ENCODE assay signal across 1 cellular context in the genomic region with DNA sequence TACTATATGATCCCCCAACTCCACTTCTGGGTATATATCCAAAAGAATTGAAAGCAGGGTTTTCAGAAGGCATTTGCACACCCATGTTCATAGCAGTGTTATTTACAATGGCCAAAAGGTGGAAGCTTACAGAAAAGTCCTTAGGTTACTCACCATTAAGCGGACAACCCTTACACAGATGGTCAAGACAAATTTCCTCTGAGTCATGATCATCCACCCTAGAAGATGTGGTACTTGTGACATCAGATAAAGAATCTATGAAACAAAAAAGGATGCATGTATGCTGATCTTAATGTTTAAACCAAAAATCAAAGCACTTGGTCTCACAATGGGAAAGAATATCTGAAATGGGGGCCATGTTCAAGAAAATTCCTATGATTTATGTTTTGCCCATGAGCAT.
TF ChIP-seq lines count a peak whose summit lies in the region.

No MANE protein-coding gene starts in this region.

TF ChIP-seq in K562, 482 proteins besides CTCF, POLR2A, EP300 and RAD21:
- peak; percentile 74 for TF ChIP-seq FOSL1 (tag; conservative IDR thresholded peaks at IDR 0.05)
- TF ChIP-seq POLR2H (tag; IDR thresholded peaks at IDR 0.05; ENCODE audit: low read depth) = 0 out of 2 replicates have a peak, but pooled peaks have one; percentile 7
- no peak for TF ChIP-seq SNIP1 (IDR thresholded peaks at IDR 0.05; ENCODE audit: low read depth)
- TF ChIP-seq NFE2 (IDR thresholded peaks at IDR 0.05; ENCODE audit: low read depth) = 0 out of 2 replicates have a peak, but pooled peaks have one; percentile 17
- TF ChIP-seq ZNF316 (IDR thresholded peaks at IDR 0.05) = no peak
- 0 out of 4 replicates have a peak, but pooled peaks of 1 of the 2 experiments have one; percentile 7 for TF ChIP-seq RCOR1 (IDR thresholded peaks at IDR 0.05; ENCODE audit: borderline replicate concordance in 1 of 2, low read depth in 2 of 2, low read length in 2 of 2)
- TF ChIP-seq FOXM1 (IDR thresholded peaks at IDR 0.05; ENCODE audit: low read depth) = no peak
- no peak for TF ChIP-seq FOXM1 (CRISPR knock-in tag; IDR thresholded peaks at IDR 0.05; ENCODE audit: low read depth)
- no peak for TF ChIP-seq MIER1 (IDR thresholded peaks at IDR 0.05; ENCODE audit: low read depth)
- no peak for TF ChIP-seq RFX1 (IDR thresholded peaks at IDR 0.05)
- TF ChIP-seq, protein P1, sequence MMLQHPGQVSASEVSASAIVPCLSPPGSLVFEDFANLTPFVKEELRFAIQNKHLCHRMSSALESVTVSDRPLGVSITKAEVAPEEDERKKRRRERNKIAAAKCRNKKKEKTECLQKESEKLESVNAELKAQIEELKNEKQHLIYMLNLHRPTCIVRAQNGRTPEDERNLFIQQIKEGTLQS (IDR thresholded peaks at IDR 0.05) = peak; percentile 36; the same call in 1 of the 2 replicates
- TF ChIP-seq, protein P1 (CRISPR knock-in tag; conservative IDR thresholded peaks at IDR 0.05) = no peak
- no peak for TF ChIP-seq ERF (CRISPR knock-in tag; IDR thresholded peaks at IDR 0.05)
